Comparison of ENCODE assay signal across 8 cellular contexts in genomic region chr1:186183970-186184628, GRCh38.
DNase-seq lines count a peak whose midpoint lies in the region; ATAC-seq and TF ChIP-seq lines count a peak whose summit lies in the region.

No MANE protein-coding gene starts in this region.

- WGBS in stomach, 5 donors, result 32 to 46% (median 34%) methylated on average over 5 of the region's 5 CpGs
- 34 to 43% methylated on average over 5 of the region's 5 CpGs for WGBS in transverse colon (ENCODE audit: low coverage in 1 of 2), 2 donors

- peak overlapping the region; percentile 31; the same call in 1 of the 2 replicates for H3K4me2 ChIP-seq in MM.1S (ENCODE audit: low read depth, low read length)

- TF ChIP-seq POLR2A in stomach (IDR thresholded peaks at IDR 0.05), result no peak
- TF ChIP-seq POLR2A in transverse colon (IDR thresholded peaks at IDR 0.05), result no peak

- DNase-seq in HFFc6, result peak; percentile 28
- peak; percentile 66 for DNase-seq in MM.1S
- no peak for DNase-seq in memory B cell (ENCODE audit: low spot score in 2 of 2)
- DNase-seq in stomach, result no peak
- no peak for DNase-seq in transverse colon
- no peak for DNase-seq in activated CD4-positive, alpha-beta T cell treated with anti-CD3 and anti-CD28 coated beads, Interleukin-2, amount 50 U/mL, for 4 hours
- DNase-seq in globus pallidus (ENCODE audit: low spot score), result no peak

- H3K79me2 ChIP-seq in MM.1S (ENCODE audit: low read length), result no peaks in the 10 kb centered on the region

- H3K27ac Mint-ChIP-seq in HFFc6, result peak overlapping the region; percentile 75
- H3K27ac Mint-ChIP-seq in memory B cell, result peak overlapping the region; percentile 74

- H3K36me3 ChIP-seq in MM.1S (replicated peaks; ENCODE audit: insufficient read depth, low read length) (no peaks in the 10 kb centered on the region), stomach (no peaks in the 10 kb centered on the region), transverse colon (no peaks in the 10 kb centered on the region)

- H3K27me3 ChIP-seq in MM.1S (replicated peaks; ENCODE audit: insufficient read depth, low read length) (no peaks in the 10 kb centered on the region), stomach (no peaks in the 10 kb centered on the region), transverse colon (no peaks in the 10 kb centered on the region)

- 0 out of 2 replicates have a peak, but pooled peaks cover 10% of the 10 kb centered on the region for H3F3A ChIP-seq in MM.1S (ENCODE audit: insufficient read depth, low read length)

- no peak for TF ChIP-seq CTCF in HFFc6 (IDR thresholded peaks at IDR 0.05)
- TF ChIP-seq CTCF in MM.1S (IDR thresholded peaks at IDR 0.05; ENCODE audit: low read length), result no peak
- TF ChIP-seq CTCF in stomach (IDR thresholded peaks at IDR 0.05), result no peak
- TF ChIP-seq CTCF in transverse colon (IDR thresholded peaks at IDR 0.05), result no peak

- intact Hi-C loops in stomach (cut with DNase I; ENCODE audit: low total_unique reads), result no loop called here
- intact Hi-C loops in transverse colon (cut with DNase I; ENCODE audit: low total_unique reads), result no loop called here

- H3K27ac ChIP-seq in MM.1S (ENCODE audit: low read length) (no peak overlapping the region), stomach (no peak overlapping the region), transverse colon (no peak overlapping the region)

- H3K9me3 ChIP-seq in MM.1S (replicated peaks; ENCODE audit: insufficient read depth, low read length), result no peaks in the 10 kb centered on the region
- H3K9me3 ChIP-seq in stomach, result no peaks in the 10 kb centered on the region
- H3K9me3 ChIP-seq in transverse colon, result no peaks in the 10 kb centered on the region

- peaks cover 7% of the 10 kb centered on the region; the same call in 1 of the 2 replicates for H3K4me1 ChIP-seq in MM.1S (ENCODE audit: low read length)
- H3K4me1 ChIP-seq in stomach, result peaks cover 0 to 3% (median 0%) of the 10 kb centered on the region in 4 donors
- H3K4me1 ChIP-seq in transverse colon, result peaks cover 0 to 3% (median 0%) of the 10 kb centered on the region in 4 donors

- H2AFZ ChIP-seq in MM.1S (ENCODE audit: low read length), result no peak overlapping the region

- no peak overlapping the region for H3K9ac ChIP-seq in MM.1S (ENCODE audit: low read length)

- H3K36me3 Mint-ChIP-seq in HFFc6 (ENCODE audit: low read depth) (no peaks in the 10 kb centered on the region), memory B cell (no peaks in the 10 kb centered on the region)

- ATAC-seq in GM18520 (IDR thresholded peaks at IDR 0.05; ENCODE audit: unreplicated experiment) (peak; percentile 41), memory B cell (ENCODE audit: low read depth) (peak; percentile 69)

- H3K9me2 ChIP-seq in MM.1S (replicated peaks; ENCODE audit: insufficient read depth, low read length), result no peaks in the 10 kb centered on the region

- no peaks in the 10 kb centered on the region for H3K9me3 Mint-ChIP-seq in HFFc6
- H3K9me3 Mint-ChIP-seq in memory B cell, result no peaks in the 10 kb centered on the region

- H3K4me1 Mint-ChIP-seq in HFFc6 (ENCODE audit: low read depth), result peaks cover 69% of the 10 kb centered on the region
- peaks cover 13% of the 10 kb centered on the region for H3K4me1 Mint-ChIP-seq in memory B cell

- in situ Hi-C loops in transverse colon (cut with MboI; ENCODE audit: low pct_ligation_motif_present in 1 of 4, low pct_unique_long_range_greater_than_20kb in 1 of 4, low sequenced_read_pairs in 3 of 4), result no loop called here

- H4K20me1 ChIP-seq in MM.1S (ENCODE audit: insufficient read depth, low read length), result no peaks in the 10 kb centered on the region

- H3K4me3 ChIP-seq in MM.1S (ENCODE audit: low read length), result peak overlapping the region; percentile 6; the same call in 1 of the 2 replicates
- no peak overlapping the region for H3K4me3 ChIP-seq in stomach
- no peak overlapping the region for H3K4me3 ChIP-seq in transverse colon

- H3K27me3 Mint-ChIP-seq in HFFc6 (ENCODE audit: insufficient read depth), result no peaks in the 10 kb centered on the region
- peaks cover 9% of the 10 kb centered on the region for H3K27me3 Mint-ChIP-seq in memory B cell

- H3K4me3 Mint-ChIP-seq in HFFc6 (peak overlapping the region; percentile 83), memory B cell (peak overlapping the region; percentile 64)

- TF ChIP-seq EP300 in stomach (IDR thresholded peaks at IDR 0.05) (no peak), transverse colon (IDR thresholded peaks at IDR 0.05; ENCODE audit: low read depth) (no peak)

Comparison
In these comparisons a context has a peak if more than half of its experiments do, and no peak if none do; other contexts are left out.
1. DNase-seq: peak in HFFc6 (single experiment) and MM.1S (single experiment); none in memory B cell (0 of 2), stomach (single experiment), transverse colon (single experiment), activated CD4-positive, alpha-beta T cell treated with anti-CD3 and anti-CD28 coated beads, Interleukin-2, amount 50 U/mL, for 4 hours (0 of 2) and globus pallidus (single experiment).